Comparison of ENCODE assay signal across 16 cellular contexts in the genomic region with DNA sequence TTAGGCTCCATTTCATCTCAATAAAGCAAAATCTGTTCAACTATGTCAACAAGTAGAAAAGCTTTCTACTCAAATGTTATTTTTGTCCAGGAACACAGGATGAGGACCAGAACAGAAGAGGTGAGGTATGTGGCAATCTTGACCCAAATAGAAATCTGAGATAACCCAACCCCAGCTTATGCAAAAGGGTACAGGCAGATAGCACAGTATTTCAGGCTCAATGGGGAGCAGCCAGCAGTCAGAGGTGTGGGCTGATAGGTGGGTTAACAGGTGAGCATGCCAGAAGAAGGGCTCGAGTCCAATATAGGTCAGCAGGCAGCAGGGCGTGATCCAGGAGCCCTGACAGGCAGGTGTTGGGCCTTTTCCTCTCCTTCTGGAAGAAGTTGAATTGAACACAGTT.
A peak's percentile ranks its signal among the peaks of the same experiment; 100 is the strongest.
DNase-seq lines count a peak whose midpoint lies in the region; ATAC-seq and TF ChIP-seq lines count a peak whose summit lies in the region.
"Had no signal": no experiment of that assay in that cellular context is flagged by ENCODE, and none has a peak within 500 bp of the region (broad histone marks: within the 10 kb centered on the region; RNA-seq: fewer than 3 reads in every experiment).

No MANE protein-coding gene starts in this region.

- H3K4ac ChIP-seq in trophoblast cell (ENCODE audit: low read depth, low read length): no peak overlapping the region

- H3K79me2 ChIP-seq in trophoblast cell (ENCODE audit: control insufficient read depth, insufficient read depth, low read length, poor library complexity): no peaks in the 10 kb centered on the region

- no peaks in the 10 kb centered on the region for H3K4me1 ChIP-seq in right cardiac atrium (ENCODE audit: control insufficient read depth, insufficient read depth, low read length)
- H3K4me1 ChIP-seq in left lung: peaks cover 17 to 18% of the 10 kb centered on the region in 2 donors
- peaks cover 24 to 26% of the 10 kb centered on the region in 2 experiments for H3K4me1 ChIP-seq in trophoblast cell (ENCODE audit: control insufficient read depth in 1 of 2, insufficient read depth in 2 of 2, low read length in 2 of 2)

- H4K8ac ChIP-seq in trophoblast cell (ENCODE audit: low read depth, low read length): no peak overlapping the region

- DNase-seq in right cardiac atrium (peak in 1 of 3 donors; percentile 37), left cardiac atrium (no peak), left lung (no peak), trophoblast cell (no peak), mesenteric fat pad (ENCODE audit: low spot score) (no peak)
- no peak for DNase-seq in activated naive CD4-positive, alpha-beta T cell treated with Interleukin-2 at 50 U/mL for 16 hours
- DNase-seq: C1 segment of cervical spinal cord; Calu3; CD4-positive, alpha-beta T cell; DMS 273 treated with DMSO at 0.1 percent for 48 hours; DMS79 treated with DMSO at 0.1 percent for 48 hours; EL; GDM1; GOT3 had no signal

- WGBS in right cardiac atrium: 66% methylated on average over 2 of the region's 2 CpGs
- no CpG with 5 or more reads among the region's 2 CpGs for WGBS in trophoblast cell (ENCODE audit: extremely low coverage, insufficient coverage, insufficient read length)

- peaks cover 27% of the 10 kb centered on the region for H3K79me1 ChIP-seq in trophoblast cell (ENCODE audit: low read length)

- H3K9ac ChIP-seq in trophoblast cell (ENCODE audit: low read length): no peak overlapping the region

- H3K36me3 ChIP-seq in left lung (no peaks in the 10 kb centered on the region), trophoblast cell (ENCODE audit: control insufficient read depth in 1 of 2, insufficient read depth in 2 of 2, low read length in 2 of 2) (no peaks in the 10 kb centered on the region)
- H3K36me3 ChIP-seq: HAP-1 had no signal

- peak overlapping the region; percentile 99 for H2AK5ac ChIP-seq in trophoblast cell (ENCODE audit: low read length)

- H2BK12ac ChIP-seq in trophoblast cell (ENCODE audit: low read length): peak overlapping the region; percentile 99

- no peak for TF ChIP-seq CTCF in left lung (IDR thresholded peaks at IDR 0.05)

- H4K91ac ChIP-seq in trophoblast cell (ENCODE audit: low read depth, low read length): peak overlapping the region; percentile 90

- no peak for ATAC-seq in right cardiac atrium
- ATAC-seq in left cardiac atrium: no peak
- peak; percentile 13 for ATAC-seq in left lung
- no peak for ATAC-seq in HG02759 (IDR thresholded peaks at IDR 0.05; ENCODE audit: unreplicated experiment)

- peak overlapping the region; percentile 68 for H2BK5ac ChIP-seq in trophoblast cell (ENCODE audit: low read depth, low read length, poor library complexity)

- no peak overlapping the region for H4K12ac ChIP-seq in trophoblast cell (ENCODE audit: low read depth, low read length)

- no peaks in the 10 kb centered on the region for H3K9me3 ChIP-seq in right cardiac atrium (ENCODE audit: control insufficient read depth, low read length)
- no peaks in the 10 kb centered on the region for H3K9me3 ChIP-seq in left lung
- H3K9me3 ChIP-seq in trophoblast cell (ENCODE audit: insufficient read depth, low read depth, low read length): no peaks in the 10 kb centered on the region
- H3K9me3 ChIP-seq: HAP-1 had no signal

- H2BK120ac ChIP-seq in trophoblast cell (ENCODE audit: insufficient read depth, low read length, poor library complexity): peak overlapping the region; percentile 80

- peak overlapping the region; percentile 1 for H3K4me2 ChIP-seq in trophoblast cell (ENCODE audit: low read length)

- peak overlapping the region; percentile 17 for H3K27ac ChIP-seq in right cardiac atrium (ENCODE audit: low read length)
- no peak overlapping the region for H3K27ac ChIP-seq in left lung
- H3K27ac ChIP-seq in trophoblast cell (ENCODE audit: low read depth, low read length): peak overlapping the region; percentile 89

- H3K27me3 ChIP-seq in right cardiac atrium (ENCODE audit: control insufficient read depth, insufficient read depth) (no peaks in the 10 kb centered on the region), left lung (peaks cover 0 to 28% of the 10 kb centered on the region in 2 donors), trophoblast cell (ENCODE audit: insufficient read depth, low read length) (no peaks in the 10 kb centered on the region)

- peak overlapping the region; percentile 90 for H3K18ac ChIP-seq in trophoblast cell (ENCODE audit: low read length)

- no peak overlapping the region for H2AFZ ChIP-seq in trophoblast cell (ENCODE audit: insufficient read depth, low read length, poor library complexity)

- no peak overlapping the region for H3K23ac ChIP-seq in trophoblast cell (ENCODE audit: low read length)

- H3K14ac ChIP-seq in trophoblast cell (ENCODE audit: low read length): peak overlapping the region; percentile 96

- intact Hi-C loops in right cardiac atrium (cut with DNase I): loop anchor here in 1 of 4 donors (10.0 kb wide), 1 partner anchor 275 kb away; no protein-coding TSS in a partner anchor
- intact Hi-C loops in left cardiac atrium (cut with DNase I): loop anchor here in 1 of 2 donors (10.0 kb wide), 1 partner anchor 225 kb away; no protein-coding TSS in a partner anchor
- intact Hi-C loops in left lung (cut with DNase I): no loop called here

- no peak overlapping the region for H3K4me3 ChIP-seq in right cardiac atrium (ENCODE audit: low read length)
- H3K4me3 ChIP-seq in left lung: no peak overlapping the region
- no peak overlapping the region for H3K4me3 ChIP-seq in trophoblast cell (ENCODE audit: low read depth, low read length)
- H3K4me3 ChIP-seq: HAP-1 had no signal

Comparison
In these comparisons a context has a peak if more than half of its experiments do, and no peak if none do; other contexts are left out.
1. H3K27ac ChIP-seq: peak in right cardiac atrium (single experiment) and trophoblast cell (single experiment); none in left lung (0 of 2).